8 cellular contexts compared by ENCODE assay signal in genomic region chr12:109995366-109995702, GRCh38. TPM values are rescaled to one million over a fixed set of nuclear protein-coding genes. Genes with fewer than 3 reads are reported as not detected.
DNase-seq lines count a peak whose midpoint lies in the region; ATAC-seq and TF ChIP-seq lines count a peak whose summit lies in the region.

No MANE protein-coding gene starts in this region.

- POLR2A ChIA-PET in BJ (lab: Charles Lee), result no interaction called here

- no peaks in the 10 kb centered on the region for H3K9me3 Mint-ChIP-seq in nephron progenitor cell

- peak overlapping the region; percentile 93 for H3K4me3 Mint-ChIP-seq in nephron progenitor cell

- DNase-seq in BJ (ENCODE audit: low read depth) (no peak), MG63 (no peak), nephron progenitor cell (no peak), DMS79 (lab: John Stamatoyannopoulos, UW) (no peak), NCI-H748 treated with DMSO at 0.1 percent for 48 hours (lab: John Stamatoyannopoulos, UW) (no peak)
- DNase-seq in effector memory CD4-positive, alpha-beta T cell, result no peak

- no peak overlapping the region for H3K27ac Mint-ChIP-seq in nephron progenitor cell

- H3K4me3 ChIP-seq in BJ (ENCODE audit: low read depth, low read length), result peak overlapping the region; percentile 91
- peak overlapping the region; percentile 81 for H3K4me3 ChIP-seq in MG63
- peak overlapping the region; percentile 98 for H3K4me3 ChIP-seq in effector memory CD4-positive, alpha-beta T cell (ENCODE audit: insufficient read depth, low read depth, low read length, poor library complexity, severe bottlenecking)

- TF ChIP-seq CTCF in BJ (IDR thresholded peaks at IDR 0.05; ENCODE audit: insufficient read depth, low read depth, low read length) (no peak), nephron progenitor cell (IDR thresholded peaks at IDR 0.05) (no peak)

- H3K4me1 ChIP-seq in effector memory CD4-positive, alpha-beta T cell (ENCODE audit: control insufficient read depth, insufficient read depth, low read length, poor library complexity, severe bottlenecking), result peaks cover 9% of the 10 kb centered on the region

- peaks cover 11% of the 10 kb centered on the region for H3K36me3 Mint-ChIP-seq in nephron progenitor cell (ENCODE audit: low read depth)

- peaks cover 16% of the 10 kb centered on the region for H3K27me3 Mint-ChIP-seq in nephron progenitor cell (ENCODE audit: low read depth, poor library complexity)

- H3K27ac ChIP-seq in effector memory CD4-positive, alpha-beta T cell (ENCODE audit: insufficient read depth, low read length, poor library complexity, severe bottlenecking), result peak overlapping the region; percentile 88

- H3K4me1 Mint-ChIP-seq in nephron progenitor cell, result peaks cover 47% of the 10 kb centered on the region

- ATAC-seq in HG03354 (IDR thresholded peaks at IDR 0.05; ENCODE audit: poor library complexity, severe bottlenecking, unreplicated experiment), result no peak
- no peak for ATAC-seq in HG03039 (IDR thresholded peaks at IDR 0.05; ENCODE audit: unreplicated experiment)

- H3K27me3 ChIP-seq in BJ (ENCODE audit: control insufficient read depth, insufficient read depth, low read length) (no peaks in the 10 kb centered on the region), MG63 (no peaks in the 10 kb centered on the region)
- no peaks in the 10 kb centered on the region for H3K27me3 ChIP-seq in effector memory CD4-positive, alpha-beta T cell (replicated peaks; ENCODE audit: control insufficient read depth, insufficient read depth, low read length, poor library complexity, severe bottlenecking)

- CTCF ChIA-PET in BJ (lab: Yijun Ruan, JAX), result no interaction called here

- H3K36me3 ChIP-seq in BJ (ENCODE audit: control insufficient read depth, insufficient read depth, low read length) (no peaks in the 10 kb centered on the region), MG63 (peaks cover 17% of the 10 kb centered on the region)
- peaks cover 12% of the 10 kb centered on the region for H3K36me3 ChIP-seq in effector memory CD4-positive, alpha-beta T cell (ENCODE audit: control insufficient read depth, insufficient read depth, low read length)

- no peaks in the 10 kb centered on the region for H3K9me3 ChIP-seq in MG63
- H3K9me3 ChIP-seq in effector memory CD4-positive, alpha-beta T cell (ENCODE audit: control insufficient read depth, low read length), result no peaks in the 10 kb centered on the region

RNA-seq across cellular contexts. Expression of gene GIT2, which starts 0.8 kb away (rescaled TPM):
- polyA plus RNA-seq in BJ (2011; rRNA removed), result 48.3 and 49.0 TPM in 2 replicates
- 39.9 and 43.5 TPM in 2 replicates for polyA minus RNA-seq in BJ (2011; rRNA and poly(A)+ RNA removed)
- total RNA-seq in MG63 (2014; rRNA removed; shearing (Covaris generic); ENCODE audit: low replicate concordance), result 14.5 and 20.7 TPM in 2 replicates

RNA-seq across cellular contexts. Expression of gene ANKRD13A, which starts 3.9 kb away (rescaled TPM):
- polyA plus RNA-seq in BJ (2011; rRNA removed), result 219 and 268 TPM in 2 replicates
- polyA minus RNA-seq in BJ (2011; rRNA and poly(A)+ RNA removed), result 139 and 230 TPM in 2 replicates
- 75.0 and 96.8 TPM in 2 replicates for total RNA-seq in MG63 (2014; rRNA removed; shearing (Covaris generic); ENCODE audit: low replicate concordance)

RNA-seq across cellular contexts. Expression of gene C12orf76, which starts 53.0 kb away (rescaled TPM):
- polyA plus RNA-seq in BJ (2011; rRNA removed), result 8.9 and 10.0 TPM in 2 replicates
- polyA minus RNA-seq in BJ (2011; rRNA and poly(A)+ RNA removed), result 2.2 and 3.2 TPM in 2 replicates
- total RNA-seq in MG63 (2014; rRNA removed; shearing (Covaris generic); ENCODE audit: low replicate concordance), result 0.47 and 8.3 TPM in 2 replicates
